In the genomic region with DNA sequence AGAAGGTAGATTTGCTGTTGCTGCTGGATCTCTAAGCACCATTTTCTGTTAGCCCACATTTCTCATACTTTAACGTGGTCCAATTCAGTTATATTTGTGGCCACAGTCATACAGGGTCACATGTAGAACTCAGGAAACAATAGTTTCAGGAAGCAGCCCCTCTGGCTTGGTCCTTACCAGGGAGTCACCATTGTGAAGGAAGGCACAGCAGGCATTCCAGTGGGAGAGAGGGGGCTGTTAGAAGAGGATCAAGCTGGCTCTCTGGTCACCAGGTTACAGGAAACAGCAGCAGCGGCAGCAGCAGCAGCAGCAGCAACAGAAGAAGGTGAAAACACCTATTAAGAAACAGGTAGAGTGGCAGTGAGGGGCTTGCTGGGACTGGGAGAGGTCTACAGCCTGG, we compare ENCODE assay signal across 1 cellular context.
TF ChIP-seq lines count a peak whose summit lies in the region.

No MANE protein-coding gene starts in this region.

TF ChIP-seq in WTC11, 78 proteins besides CTCF, POLR2A, EP300 and RAD21:
- TF ChIP-seq IRF1 (CRISPR knock-in tag; IDR thresholded peaks at IDR 0.05) (no peak), NR2C2 (CRISPR knock-in tag; IDR thresholded peaks at IDR 0.05) (no peak), JAZF1 (CRISPR knock-in tag; IDR thresholded peaks at IDR 0.05) (no peak), ZNF423 (CRISPR knock-in tag; IDR thresholded peaks at IDR 0.05) (peak; percentile 65; the same call in 1 of the 2 replicates), NR3C1 (CRISPR knock-in tag; conservative IDR thresholded peaks at IDR 0.05; ENCODE audit: low read depth) (no peak), NFYB (CRISPR knock-in tag; conservative IDR thresholded peaks at IDR 0.05; ENCODE audit: low read depth) (no peak), ATF6 (CRISPR knock-in tag; IDR thresholded peaks at IDR 0.05) (no peak)
- TF ChIP-seq, protein P1, sequence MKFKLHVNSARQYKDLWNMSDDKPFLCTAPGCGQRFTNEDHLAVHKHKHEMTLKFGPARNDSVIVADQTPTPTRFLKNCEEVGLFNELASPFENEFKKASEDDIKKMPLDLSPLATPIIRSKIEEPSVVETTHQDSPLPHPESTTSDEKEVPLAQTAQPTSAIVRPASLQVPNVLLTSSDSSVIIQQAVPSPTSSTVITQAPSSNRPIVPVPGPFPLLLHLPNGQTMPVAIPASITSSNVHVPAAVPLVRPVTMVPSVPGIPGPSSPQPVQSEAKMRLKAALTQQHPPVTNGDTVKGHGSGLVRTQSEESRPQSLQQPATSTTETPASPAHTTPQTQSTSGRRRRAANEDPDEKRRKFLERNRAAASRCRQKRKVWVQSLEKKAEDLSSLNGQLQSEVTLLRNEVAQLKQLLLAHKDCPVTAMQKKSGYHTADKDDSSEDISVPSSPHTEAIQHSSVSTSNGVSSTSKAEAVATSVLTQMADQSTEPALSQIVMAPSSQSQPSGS (CRISPR knock-in tag; IDR thresholded peaks at IDR 0.05; ENCODE audit: borderline replicate concordance, low read depth): no peak
TF ChIP-seq in WTC11: peak in this region for 1.
